Comparison of ENCODE assay signal across 1 cellular context in the genomic region with DNA sequence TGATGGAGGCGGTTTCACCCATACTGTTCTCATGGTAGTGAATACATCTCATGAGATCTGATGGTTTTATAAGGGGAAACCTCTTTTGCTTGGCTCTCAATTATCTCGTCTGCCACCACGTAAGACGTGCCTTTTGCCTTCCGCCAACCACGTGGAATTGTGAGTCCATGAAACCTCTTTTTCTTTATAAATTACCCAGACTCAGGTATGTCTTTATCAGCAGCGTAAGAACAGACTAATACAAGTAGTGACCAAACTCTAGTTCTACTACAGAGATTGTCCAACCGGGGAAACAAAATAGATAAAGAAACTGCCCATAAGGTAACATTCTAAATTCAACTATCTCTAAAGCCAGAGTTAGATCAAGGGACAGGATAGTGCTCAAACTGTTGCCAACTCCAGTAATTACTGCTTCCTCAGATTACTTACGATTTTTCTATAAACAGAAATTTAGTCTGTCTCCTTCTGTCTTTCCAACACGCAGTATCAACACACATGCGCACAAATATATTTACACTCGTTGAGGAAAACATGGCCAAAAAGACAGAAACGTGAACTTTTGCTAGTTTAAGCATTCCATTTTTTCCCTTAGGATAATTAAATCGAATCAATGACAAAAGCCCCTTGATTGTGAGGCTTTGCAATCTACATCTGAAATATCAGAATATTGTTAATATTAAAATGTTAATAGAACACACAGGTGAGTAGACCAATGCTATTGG.
TF ChIP-seq lines count a peak whose summit lies in the region.

No MANE protein-coding gene starts in this region.

TF ChIP-seq in GM23338, 12 proteins besides CTCF, POLR2A, EP300 and RAD21 (continued from another document):
- TF ChIP-seq, protein P1, sequence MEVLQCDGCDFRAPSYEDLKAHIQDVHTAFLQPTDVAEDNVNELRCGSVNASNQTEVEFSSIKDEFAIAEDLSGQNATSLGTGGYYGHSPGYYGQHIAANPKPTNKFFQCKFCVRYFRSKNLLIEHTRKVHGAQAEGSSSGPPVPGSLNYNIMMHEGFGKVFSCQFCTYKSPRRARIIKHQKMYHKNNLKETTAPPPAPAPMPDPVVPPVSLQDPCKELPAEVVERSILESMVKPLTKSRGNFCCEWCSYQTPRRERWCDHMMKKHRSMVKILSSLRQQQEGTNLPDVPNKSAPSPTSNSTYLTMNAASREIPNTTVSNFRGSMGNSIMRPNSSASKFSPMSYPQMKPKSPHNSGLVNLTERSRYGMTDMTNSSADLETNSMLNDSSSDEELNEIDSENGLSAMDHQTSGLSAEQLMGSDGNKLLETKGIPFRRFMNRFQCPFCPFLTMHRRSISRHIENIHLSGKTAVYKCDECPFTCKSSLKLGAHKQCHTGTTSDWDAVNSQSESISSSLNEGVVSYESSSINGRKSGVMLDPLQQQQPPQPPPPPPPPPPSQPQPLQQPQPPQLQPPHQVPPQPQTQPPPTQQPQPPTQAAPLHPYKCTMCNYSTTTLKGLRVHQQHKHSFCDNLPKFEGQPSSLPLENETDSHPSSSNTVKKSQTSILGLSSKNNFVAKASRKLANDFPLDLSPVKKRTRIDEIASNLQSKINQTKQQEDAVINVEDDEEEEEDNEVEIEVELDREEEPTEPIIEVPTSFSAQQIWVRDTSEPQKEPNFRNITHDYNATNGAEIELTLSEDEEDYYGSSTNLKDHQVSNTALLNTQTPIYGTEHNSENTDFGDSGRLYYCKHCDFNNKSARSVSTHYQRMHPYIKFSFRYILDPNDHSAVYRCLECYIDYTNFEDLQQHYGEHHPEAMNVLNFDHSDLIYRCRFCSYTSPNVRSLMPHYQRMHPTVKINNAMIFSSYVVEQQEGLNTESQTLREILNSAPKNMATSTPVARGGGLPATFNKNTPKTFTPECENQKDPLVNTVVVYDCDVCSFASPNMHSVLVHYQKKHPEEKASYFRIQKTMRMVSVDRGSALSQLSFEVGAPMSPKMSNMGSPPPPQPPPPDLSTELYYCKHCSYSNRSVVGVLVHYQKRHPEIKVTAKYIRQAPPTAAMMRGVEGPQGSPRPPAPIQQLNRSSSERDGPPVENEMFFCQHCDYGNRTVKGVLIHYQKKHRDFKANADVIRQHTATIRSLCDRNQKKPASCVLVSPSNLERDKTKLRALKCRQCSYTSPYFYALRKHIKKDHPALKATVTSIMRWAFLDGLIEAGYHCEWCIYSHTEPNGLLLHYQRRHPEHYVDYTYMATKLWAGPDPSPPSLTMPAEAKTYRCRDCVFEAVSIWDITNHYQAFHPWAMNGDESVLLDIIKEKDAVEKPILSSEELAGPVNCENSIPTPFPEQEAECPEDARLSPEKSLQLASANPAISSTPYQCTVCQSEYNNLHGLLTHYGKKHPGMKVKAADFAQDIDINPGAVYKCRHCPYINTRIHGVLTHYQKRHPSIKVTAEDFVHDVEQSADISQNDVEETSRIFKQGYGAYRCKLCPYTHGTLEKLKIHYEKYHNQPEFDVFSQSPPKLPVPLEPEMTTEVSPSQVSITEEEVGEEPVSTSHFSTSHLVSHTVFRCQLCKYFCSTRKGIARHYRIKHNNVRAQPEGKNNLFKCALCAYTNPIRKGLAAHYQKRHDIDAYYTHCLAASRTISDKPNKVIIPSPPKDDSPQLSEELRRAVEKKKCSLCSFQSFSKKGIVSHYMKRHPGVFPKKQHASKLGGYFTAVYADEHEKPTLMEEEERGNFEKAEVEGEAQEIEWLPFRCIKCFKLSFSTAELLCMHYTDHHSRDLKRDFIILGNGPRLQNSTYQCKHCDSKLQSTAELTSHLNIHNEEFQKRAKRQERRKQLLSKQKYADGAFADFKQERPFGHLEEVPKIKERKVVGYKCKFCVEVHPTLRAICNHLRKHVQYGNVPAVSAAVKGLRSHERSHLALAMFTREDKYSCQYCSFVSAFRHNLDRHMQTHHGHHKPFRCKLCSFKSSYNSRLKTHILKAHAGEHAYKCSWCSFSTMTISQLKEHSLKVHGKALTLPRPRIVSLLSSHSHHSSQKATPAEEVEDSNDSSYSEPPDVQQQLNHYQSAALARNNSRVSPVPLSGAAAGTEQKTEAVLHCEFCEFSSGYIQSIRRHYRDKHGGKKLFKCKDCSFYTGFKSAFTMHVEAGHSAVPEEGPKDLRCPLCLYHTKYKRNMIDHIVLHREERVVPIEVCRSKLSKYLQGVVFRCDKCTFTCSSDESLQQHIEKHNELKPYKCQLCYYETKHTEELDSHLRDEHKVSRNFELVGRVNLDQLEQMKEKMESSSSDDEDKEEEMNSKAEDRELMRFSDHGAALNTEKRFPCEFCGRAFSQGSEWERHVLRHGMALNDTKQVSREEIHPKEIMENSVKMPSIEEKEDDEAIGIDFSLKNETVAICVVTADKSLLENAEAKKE (CRISPR knock-in tag; IDR thresholded peaks at IDR 0.05) = no peak
- no peak for TF ChIP-seq POLR2AphosphoS5 (IDR thresholded peaks at IDR 0.05; ENCODE audit: low read depth)
